In genomic region chr10:76830218-76830617, GRCh38 we compare ENCODE assay signal across 39 cellular contexts.
"Had no signal": no experiment of that assay in that cellular context is flagged by ENCODE, and none has a peak within 500 bp of the region (broad histone marks: within the 10 kb centered on the region; RNA-seq: fewer than 3 reads in every experiment).

No MANE protein-coding gene starts in this region.

- H3K4me1 ChIP-seq: adrenal gland, ascending aorta had no signal

- H3K4me3 ChIP-seq: adrenal gland, ascending aorta, cardiac muscle cell had no signal

- FAIRE-seq: bronchial epithelial cell, TTC549 had no signal

- H3K36me3 Mint-ChIP-seq: activated CD4-positive, alpha-beta memory T cell treated with anti-CD3 and anti-CD28 coated beads for 36 hours; activated CD8-positive, alpha-beta memory T cell treated with anti-CD3 and anti-CD28 coated beads, Interleukin-2, amount 10 ng/mL, durations not matched to agents 7 days and 5 days; activated naive CD4-positive, alpha-beta T cell treated with anti-CD3 and anti-CD28 coated beads, Interleukin-2, amount 10 ng/mL, durations not matched to agents 7 days and 5 days; activated naive CD4-positive, alpha-beta T cell treated with anti-CD3 and anti-CD28 coated beads, Interleukin-2, amount 50 U/mL, for 24 hours; activated naive CD8-positive, alpha-beta T cell; activated naive CD8-positive, alpha-beta T cell treated with anti-CD3 and anti-CD28 coated beads, Interleukin-2, amount 10 ng/mL, durations not matched to agents 7 days and 5 days; brain had no signal

- H3K27me3 ChIP-seq: adrenal gland, ascending aorta, cardiac muscle cell had no signal

- H3K36me3 ChIP-seq: adrenal gland, ascending aorta, cardiac muscle cell had no signal

- H3K27me3 Mint-ChIP-seq: activated B cell treated with CpG ODN at 0.5 μM for 24 hours; activated CD4-positive, alpha-beta memory T cell treated with anti-CD3 and anti-CD28 coated beads for 36 hours; activated CD4-positive, alpha-beta T cell treated with anti-CD3 and anti-CD28 coated beads, Interleukin-2, amount 10 ng/mL, durations not matched to agents 24 days and 14 days; activated CD8-positive, alpha-beta memory T cell treated with anti-CD3 and anti-CD28 coated beads, Interleukin-2, amount 10 ng/mL, durations not matched to agents 7 days and 5 days; activated naive CD4-positive, alpha-beta T cell treated with anti-CD3 and anti-CD28 coated beads, Interleukin-2, amount 10 ng/mL, durations not matched to agents 7 days and 5 days; activated naive CD4-positive, alpha-beta T cell treated with anti-CD3 and anti-CD28 coated beads, Interleukin-2, amount 50 U/mL, for 24 hours; activated T-cell treated with anti-CD3 and anti-CD28 coated beads, Interleukin-2, amount 50 U/mL, for 24 hours; central memory CD8-positive, alpha-beta T cell had no signal

- H3K9me3 Mint-ChIP-seq: activated B cell treated with CpG ODN at 0.5 μM for 24 hours; activated T-helper 2 cell treated with anti-CD3 and anti-CD28 coated beads, Interferon-gamma antibody, Interleukin-2, Interleukin-4, amounts not matched to agents 10 μg/mL and 5 μg/mL and 100 μg/mL, durations not matched to agents 14 hours and 24 hours and 36 hours; T-helper 2 cell treated with Interferon-gamma antibody and Interleukin-4, amounts not matched to agents 5 μg/mL and 100 μg/mL, for 36 hours had no signal

- H3K27ac Mint-ChIP-seq: activated B cell treated with CpG ODN at 0.5 μM for 24 hours; activated CD4-positive, alpha-beta memory T cell treated with anti-CD3 and anti-CD28 coated beads for 36 hours; activated CD4-positive, alpha-beta T cell treated with anti-CD3 and anti-CD28 coated beads, Interleukin-2, amount 10 ng/mL, durations not matched to agents 24 days and 14 days; activated CD8-positive, alpha-beta memory T cell treated with anti-CD3 and anti-CD28 coated beads, Interleukin-2, amount 10 ng/mL, durations not matched to agents 7 days and 5 days; activated CD8-positive, alpha-beta T cell treated with anti-CD3 and anti-CD28 coated beads, Interleukin-2, amount 10 ng/mL, durations not matched to agents 7 days and 5 days; activated naive CD4-positive, alpha-beta T cell treated with anti-CD3 and anti-CD28 coated beads, Interleukin-2, amount 10 ng/mL, durations not matched to agents 7 days and 5 days; activated naive CD4-positive, alpha-beta T cell treated with anti-CD3 and anti-CD28 coated beads, Interleukin-2, amount 50 U/mL, for 24 hours; activated naive CD8-positive, alpha-beta T cell; activated naive CD8-positive, alpha-beta T cell treated with anti-CD3 and anti-CD28 coated beads, Interleukin-2, amount 10 ng/mL, durations not matched to agents 7 days and 5 days; activated naive CD8-positive, alpha-beta T cell treated with anti-CD3 and anti-CD28 coated beads, Interleukin-2, amount 50 U/mL, for 24 hours; activated T-cell treated with anti-CD3 and anti-CD28 coated beads, Interleukin-2, amount 50 U/mL, for 24 hours; activated T-helper 2 cell treated with anti-CD3 and anti-CD28 coated beads, Interferon-gamma antibody, Interleukin-2, Interleukin-4, amounts not matched to agents 10 μg/mL and 5 μg/mL and 100 μg/mL, durations not matched to agents 14 hours and 24 hours and 36 hours; brain; T-helper 1 cell treated with Interleukin-12 subunit alpha and Interleukin-12 subunit beta and Interleukin-4 antibody, amounts not matched to agents 30 μg/mL and 1 μg/mL, for 36 hours; T-helper 2 cell treated with Interferon-gamma antibody and Interleukin-4, amounts not matched to agents 5 μg/mL and 100 μg/mL, for 36 hours had no signal

- H3K27ac ChIP-seq: adrenal gland, ascending aorta, cardiac muscle cell, VCaP had no signal

- DNase-seq: activated B cell treated with CpG ODN at 0.5 μM for 24 hours; activated CD4-positive, alpha-beta memory T cell treated with anti-CD3 and anti-CD28 coated beads for 36 hours; activated CD4-positive, alpha-beta T cell treated with anti-CD3 and anti-CD28 coated beads for 4 hours; activated CD4-positive, alpha-beta T cell treated with anti-CD3 and anti-CD28 coated beads, Interleukin-2, amount 10 ng/mL, durations not matched to agents 24 days and 14 days; activated CD4-positive, alpha-beta T cell treated with anti-CD3 and anti-CD28 coated beads, Interleukin-2, amount 50 U/mL, for 1 hour; activated CD4-positive, alpha-beta T cell treated with anti-CD3 and anti-CD28 coated beads, Interleukin-2, amount 50 U/mL, for 4 hours; activated CD4-positive, CD25-positive, alpha-beta regulatory T cell treated with anti-CD3 and anti-CD28 coated beads, Interleukin-2, amount 50 U/mL, for 72 hours; activated CD8-positive, alpha-beta memory T cell treated with anti-CD3 and anti-CD28 coated beads for 24 hours; activated CD8-positive, alpha-beta memory T cell treated with anti-CD3 and anti-CD28 coated beads, Interleukin-2, amount 10 ng/mL, durations not matched to agents 7 days and 5 days; activated CD8-positive, alpha-beta memory T cell treated with anti-CD3 and anti-CD28 coated beads, Interleukin-2, amount 50 U/mL, for 48 hours; activated CD8-positive, alpha-beta T cell treated with anti-CD3 and anti-CD28 coated beads, Interleukin-2, amount 10 ng/mL, durations not matched to agents 7 days and 5 days; activated effector memory CD4-positive, alpha-beta T cell treated with Interleukin-2 at 50 U/mL for 16 hours; activated gamma-delta T cell; activated naive CD4-positive, alpha-beta T cell treated with anti-CD3 and anti-CD28 coated beads, Interleukin-2, amount 10 ng/mL, durations not matched to agents 7 days and 5 days; activated naive CD4-positive, alpha-beta T cell treated with Interleukin-2 at 50 U/mL for 16 hours; activated naive CD8-positive, alpha-beta T cell treated with anti-CD3 and anti-CD28 coated beads, Interleukin-2, amount 10 ng/mL, durations not matched to agents 7 days and 5 days; activated naive CD8-positive, alpha-beta T cell treated with anti-CD3 and anti-CD28 coated beads, Interleukin-2, amount 50 U/mL, for 24 hours; activated T-cell treated with anti-CD3 and anti-CD28 coated beads, Interleukin-2, amount 50 U/mL, for 24 hours; activated T-cell treated with anti-CD3 and anti-CD28 coated beads, Interleukin-2, amount 50 U/mL, for 48 hours; adrenal gland; amygdala; anterior cingulate cortex; caudate nucleus; cerebellar nuclear complex; T-helper 1 cell; T-helper 2 cell; T-helper 9 cell had no signal

- H3K4me3 Mint-ChIP-seq: activated B cell treated with CpG ODN at 0.5 μM for 24 hours; activated CD4-positive, alpha-beta memory T cell treated with anti-CD3 and anti-CD28 coated beads for 36 hours; activated CD4-positive, alpha-beta T cell treated with anti-CD3 and anti-CD28 coated beads, Interleukin-2, amount 10 ng/mL, durations not matched to agents 24 days and 14 days; activated CD8-positive, alpha-beta memory T cell treated with anti-CD3 and anti-CD28 coated beads, Interleukin-2, amount 10 ng/mL, durations not matched to agents 7 days and 5 days; activated CD8-positive, alpha-beta T cell treated with anti-CD3 and anti-CD28 coated beads, Interleukin-2, amount 10 ng/mL, durations not matched to agents 7 days and 5 days; activated naive CD4-positive, alpha-beta T cell treated with anti-CD3 and anti-CD28 coated beads, Interleukin-2, amount 10 ng/mL, durations not matched to agents 7 days and 5 days; activated naive CD4-positive, alpha-beta T cell treated with anti-CD3 and anti-CD28 coated beads, Interleukin-2, amount 50 U/mL, for 24 hours; activated naive CD8-positive, alpha-beta T cell; activated naive CD8-positive, alpha-beta T cell treated with anti-CD3 and anti-CD28 coated beads, Interleukin-2, amount 10 ng/mL, durations not matched to agents 7 days and 5 days; activated naive CD8-positive, alpha-beta T cell treated with anti-CD3 and anti-CD28 coated beads, Interleukin-2, amount 50 U/mL, for 24 hours; activated T-cell treated with anti-CD3 and anti-CD28 coated beads, Interleukin-2, amount 50 U/mL, for 24 hours; brain; central memory CD8-positive, alpha-beta T cell; T-helper 1 cell treated with Interleukin-12 subunit alpha and Interleukin-12 subunit beta and Interleukin-4 antibody, amounts not matched to agents 30 μg/mL and 1 μg/mL, for 36 hours; T-helper 2 cell treated with Interferon-gamma antibody and Interleukin-4, amounts not matched to agents 5 μg/mL and 100 μg/mL, for 36 hours had no signal

- H3K9me3 ChIP-seq: adrenal gland, ascending aorta had no signal

- H3K4me1 Mint-ChIP-seq: activated B cell treated with CpG ODN at 0.5 μM for 24 hours; activated CD4-positive, alpha-beta T cell treated with anti-CD3 and anti-CD28 coated beads, Interleukin-2, amount 10 ng/mL, durations not matched to agents 24 days and 14 days; activated CD8-positive, alpha-beta memory T cell treated with anti-CD3 and anti-CD28 coated beads, Interleukin-2, amount 10 ng/mL, durations not matched to agents 7 days and 5 days; activated naive CD4-positive, alpha-beta T cell treated with anti-CD3 and anti-CD28 coated beads, Interleukin-2, amount 10 ng/mL, durations not matched to agents 7 days and 5 days; activated naive CD4-positive, alpha-beta T cell treated with anti-CD3 and anti-CD28 coated beads, Interleukin-2, amount 50 U/mL, for 24 hours; activated naive CD8-positive, alpha-beta T cell treated with anti-CD3 and anti-CD28 coated beads, Interleukin-2, amount 10 ng/mL, durations not matched to agents 7 days and 5 days; activated naive CD8-positive, alpha-beta T cell treated with anti-CD3 and anti-CD28 coated beads, Interleukin-2, amount 50 U/mL, for 24 hours; brain; central memory CD8-positive, alpha-beta T cell had no signal
